Comparison of ENCODE assay signal across 1 cellular context in the genomic region with DNA sequence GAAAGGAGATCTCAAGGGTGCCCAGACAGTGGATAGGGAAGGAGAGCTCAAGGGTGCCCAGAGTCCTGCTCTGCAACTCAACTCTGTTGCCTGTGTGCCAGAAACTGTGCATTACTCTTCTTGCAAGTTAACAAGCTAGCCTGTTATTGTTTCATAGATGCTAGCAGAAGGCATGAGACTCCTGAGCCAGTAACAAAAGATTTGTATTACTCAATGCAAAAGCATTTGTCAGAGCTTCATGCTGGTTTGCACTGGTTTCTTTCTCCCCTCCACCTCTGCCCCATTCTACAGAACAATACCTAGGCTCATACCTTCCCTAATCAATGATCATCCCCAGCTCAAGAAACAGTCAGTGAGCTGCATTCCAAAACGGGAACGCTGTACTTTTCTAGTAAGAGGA.
TF ChIP-seq lines count a peak whose summit lies in the region.

No MANE protein-coding gene starts in this region.

TF ChIP-seq in GM23338, 12 proteins besides CTCF, POLR2A, EP300 and RAD21 (continued from another document):
- TF ChIP-seq EZH2phosphoT487 (IDR thresholded peaks at IDR 0.05; ENCODE audit: unreplicated experiment) = no peak
